Comparison of ENCODE assay signal across 12 cellular contexts in genomic region chr16:17414421-17414820, GRCh38. TPM values are rescaled to one million over a fixed set of nuclear protein-coding genes. Genes with fewer than 3 reads are reported as not detected.
DNase-seq lines count a peak whose midpoint lies in the region; ATAC-seq, FAIRE-seq and TF ChIP-seq lines count a peak whose summit lies in the region.
"Had no signal": no experiment of that assay in that cellular context is flagged by ENCODE, and none has a peak within 500 bp of the region (broad histone marks: within the 10 kb centered on the region; RNA-seq: fewer than 3 reads in every experiment).

No MANE protein-coding gene starts in this region.

- H3K4me1 ChIP-seq in BLaER1 treated with 17β-estradiol and CSF1 and Interleukin-3, amounts not matched to agents 10 nM and 100 nM, result peaks cover 58 to 85% (median 75%) of the 10 kb centered on the region in 10 experiments

- no peaks in the 10 kb centered on the region for H3K27me3 ChIP-seq in BLaER1 treated with 17β-estradiol and CSF1 and Interleukin-3, amounts not matched to agents 10 nM and 100 nM
- H3K27me3 ChIP-seq: hepatocyte had no signal

- peak overlapping the region; percentile 82 to 98 (median 91) for H3K4me2 ChIP-seq in BLaER1 treated with 17β-estradiol and CSF1 and Interleukin-3, amounts not matched to agents 10 nM and 100 nM
- H3K4me2 ChIP-seq: hepatocyte had no signal

- no peak for ATAC-seq in GM18870 (IDR thresholded peaks at IDR 0.05; ENCODE audit: unreplicated experiment)
- ATAC-seq in HG03139 (IDR thresholded peaks at IDR 0.05; ENCODE audit: unreplicated experiment), result no peak
- ATAC-seq: right cardiac atrium had no signal

- H3K9me3 ChIP-seq in BLaER1 treated with 17β-estradiol and CSF1 and Interleukin-3, amounts not matched to agents 10 nM and 100 nM (replicated peaks in 1 of 11), result peaks cover 0 to 25% (median 12%) of the 10 kb centered on the region in 11 experiments; a peak in 15 of 22 replicates

- H3K4me1 Mint-ChIP-seq in immature natural killer cell, result peaks cover 63 to 68% of the 10 kb centered on the region in 2 donors

- H3K27ac ChIP-seq in BLaER1 treated with 17β-estradiol and CSF1 and Interleukin-3, amounts not matched to agents 10 nM and 100 nM, result peak overlapping the region; percentile 20 to 85 (median 82); a peak in 21 of 22 replicates
- H3K27ac ChIP-seq: C4-2B, hepatocyte had no signal

- peak overlapping the region; percentile 60 to 91 (median 80) for H3K27ac Mint-ChIP-seq in immature natural killer cell

- H3K4me3 Mint-ChIP-seq in immature natural killer cell, result peak overlapping the region; percentile 65 to 85 (median 77)

- FAIRE-seq in GM12892 (lab: Jason Lieb, UNC), result peak; percentile 87

- no peaks in the 10 kb centered on the region for H3K9me3 Mint-ChIP-seq in immature natural killer cell

- TF ChIP-seq POLR2A in GM12892 (IDR thresholded peaks at IDR 0.05; ENCODE audit: low read depth, low read length), result peak; percentile 34; the same call in 1 of the 2 replicates

- peaks cover 0 to 56% (median 32%) of the 10 kb centered on the region in 11 experiments; a peak in 16 of 22 replicates for H3K36me3 ChIP-seq in BLaER1 treated with 17β-estradiol and CSF1 and Interleukin-3, amounts not matched to agents 10 nM and 100 nM

- DNase-seq in GM12892 (ENCODE audit: insufficient read length) (no peak), UCSD-AML1 (lab: John Stamatoyannopoulos, UW; ENCODE audit: unreplicated experiment) (peak; percentile 40), immature natural killer cell (peak; percentile 9 to 23 (median 14)), SHP77 (lab: John Stamatoyannopoulos, UW) (no peak), Ammon's horn (ENCODE audit: low spot score) (no peak)
- DNase-seq: NCI-H1694, right cardiac atrium had no signal

- peaks cover 0 to 37% (median 0%) of the 10 kb centered on the region in 11 experiments; a peak in 5 of 22 replicates for H4K20me1 ChIP-seq in BLaER1 treated with 17β-estradiol and CSF1 and Interleukin-3, amounts not matched to agents 10 nM and 100 nM

- no peaks in the 10 kb centered on the region for H3K27me3 Mint-ChIP-seq in immature natural killer cell (ENCODE audit: low read depth in 3 of 3)

- H3K4me3 ChIP-seq in BLaER1 treated with 17β-estradiol and CSF1 and Interleukin-3, amounts not matched to agents 10 nM and 100 nM, result peak overlapping the region in 9 of 10 experiments; percentile 9 to 54 (median 36); a peak in 13 of 20 replicates
- H3K4me3 ChIP-seq: hepatocyte had no signal

- H3K9ac ChIP-seq in BLaER1 treated with 17β-estradiol and CSF1 and Interleukin-3, amounts not matched to agents 10 nM and 100 nM, result peak overlapping the region; percentile 21 to 78 (median 71); a peak in 21 of 22 replicates

- peaks cover 3 to 7% (median 3%) of the 10 kb centered on the region in 3 donors for H3K36me3 Mint-ChIP-seq in immature natural killer cell

RNA-seq across cellular contexts. Expression of gene XYLT1, which starts 56.3 kb away (rescaled TPM):
- 3.9 TPM for polyA plus RNA-seq in GM12892 (2012; ENCODE audit: missing spikeins)
- polyA plus RNA-seq in immature natural killer cell, result 1 to 10 TPM in 2 of 3 donors, under 1 TPM in 1; 0.79 to 6.2 (median 3.3) TPM

Comparison
In these comparisons a context has a peak if more than half of its experiments do, and no peak if none do; other contexts are left out.
1. DNase-seq: peak in UCSD-AML1 (single experiment) and immature natural killer cell (3 of 3); none in GM12892 (single experiment), SHP77 (0 of 2) and Ammon's horn (single experiment).